In the genomic region with DNA sequence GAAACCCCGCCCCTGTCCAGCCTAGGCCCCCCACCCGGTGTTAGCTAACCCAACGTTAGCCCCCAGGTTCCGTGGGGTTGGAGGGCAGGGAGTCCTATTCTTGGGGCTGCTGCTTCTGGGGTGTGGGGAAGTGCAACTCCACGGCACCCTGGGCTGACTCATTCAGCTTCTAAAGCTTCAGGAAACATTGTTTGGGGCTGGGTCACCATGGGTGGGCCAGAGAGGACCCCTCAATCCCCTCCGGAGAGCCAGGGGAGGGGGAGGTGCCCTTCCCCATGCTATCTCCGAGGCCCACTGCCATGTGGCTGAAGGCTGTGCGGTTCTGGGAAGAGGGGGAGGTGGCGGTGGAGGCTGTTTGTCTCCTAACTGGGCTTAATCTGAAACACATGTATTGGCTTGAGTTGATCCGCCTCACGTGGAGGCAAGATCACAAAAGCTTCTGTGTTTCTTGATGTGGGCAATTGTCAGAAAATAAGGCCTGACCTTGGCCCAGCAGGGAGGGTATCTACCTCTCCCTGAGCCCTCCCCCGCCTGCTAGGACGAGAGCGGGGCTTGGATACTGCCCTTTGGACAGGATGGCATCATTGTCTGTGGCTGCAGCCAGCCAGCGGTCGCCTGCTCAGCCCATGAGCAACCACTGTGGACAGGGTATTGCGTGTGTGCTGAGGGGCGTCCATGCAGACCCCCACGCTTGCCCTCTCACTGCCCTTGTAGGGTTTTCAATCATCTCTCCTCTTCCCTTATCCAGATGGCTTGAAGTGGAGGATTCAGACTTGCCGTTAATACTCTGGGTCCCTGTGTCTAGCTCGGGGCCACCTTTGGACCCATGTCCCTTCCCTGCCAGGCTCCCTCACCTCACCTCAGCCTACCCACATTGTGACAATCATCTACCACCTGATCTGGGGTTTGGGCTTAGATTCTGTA, we compare ENCODE assay signal across 9 cellular contexts. TPM values are rescaled to one million over a fixed set of nuclear protein-coding genes. Genes with fewer than 3 reads are reported as not detected.
A peak's percentile ranks its signal among the peaks of the same experiment; 100 is the strongest.
DNase-seq lines count a peak whose midpoint lies in the region; ATAC-seq lines count a peak whose summit lies in the region.
"Had no signal": no experiment of that assay in that cellular context is flagged by ENCODE, and none has a peak within 500 bp of the region (broad histone marks: within the 10 kb centered on the region; RNA-seq: fewer than 3 reads in every experiment).

No MANE protein-coding gene starts in this region.

- H3K27ac ChIP-seq in skin epidermis: peak overlapping the region; percentile 26 to 97 (median 86)

- ATAC-seq in left ventricle myocardium superior (peak; percentile 70), HG03139 (IDR thresholded peaks at IDR 0.05; ENCODE audit: unreplicated experiment) (no peak)

- H3K27ac Mint-ChIP-seq in activated naive CD4-positive, alpha-beta T cell treated with anti-CD3 and anti-CD28 coated beads, Interleukin-2, amount 10 ng/mL, durations not matched to agents 7 days and 5 days: peak overlapping the region; percentile 95
- no peak overlapping the region for H3K27ac Mint-ChIP-seq in activated naive CD4-positive, alpha-beta T cell treated with anti-CD3 and anti-CD28 coated beads for 36 hours
- peak overlapping the region; percentile 87 for H3K27ac Mint-ChIP-seq in activated naive CD8-positive, alpha-beta T cell

- intact Hi-C loops in activated naive CD4-positive, alpha-beta T cell treated with anti-CD3 and anti-CD28 coated beads for 36 hours (cut with micrococcal nuclease): no loop called here
- intact Hi-C loops in left ventricle myocardium superior (cut with micrococcal nuclease): no loop called here

- H3K4me3 Mint-ChIP-seq in activated naive CD4-positive, alpha-beta T cell treated with anti-CD3 and anti-CD28 coated beads, Interleukin-2, amount 10 ng/mL, durations not matched to agents 7 days and 5 days: no peak overlapping the region
- no peak overlapping the region for H3K4me3 Mint-ChIP-seq in activated naive CD4-positive, alpha-beta T cell treated with anti-CD3 and anti-CD28 coated beads for 36 hours
- H3K4me3 Mint-ChIP-seq in activated naive CD8-positive, alpha-beta T cell: peak overlapping the region; percentile 27

- DNase-seq in activated naive CD4-positive, alpha-beta T cell treated with anti-CD3 and anti-CD28 coated beads, Interleukin-2, amount 10 ng/mL, durations not matched to agents 7 days and 5 days: no peak
- no peak for DNase-seq in activated naive CD4-positive, alpha-beta T cell treated with anti-CD3 and anti-CD28 coated beads for 36 hours
- DNase-seq in left ventricle myocardium superior (peak; percentile 75), cerebellum (ENCODE audit: low spot score) (no peak), HPDE6-E6E7 (ENCODE audit: extremely low spot score) (no peak)

- CTCF ChIA-PET in activated naive CD4-positive, alpha-beta T cell treated with anti-CD3 and anti-CD28 coated beads, Interleukin-2, amount 10 ng/mL, durations not matched to agents 7 days and 5 days (lab: Charles Lee): interaction anchor here (0.9 to 1.3 kb wide), 3 partner anchors 9 to 42 kb away, joined by 3 to 7 read pairs (median 3); no protein-coding TSS in a partner anchor
- CTCF ChIA-PET in activated naive CD4-positive, alpha-beta T cell treated with anti-CD3 and anti-CD28 coated beads for 36 hours (lab: Charles Lee): interaction anchor here (1.3 to 1.5 kb wide), 2 partner anchors 42 kb away, joined by 4 to 5 read pairs; no protein-coding TSS in a partner anchor

- peak overlapping the region; percentile 24 to 44 (median 35) for H3K4me3 ChIP-seq in skin epidermis

- H3K4me1 Mint-ChIP-seq in activated naive CD4-positive, alpha-beta T cell treated with anti-CD3 and anti-CD28 coated beads, Interleukin-2, amount 10 ng/mL, durations not matched to agents 7 days and 5 days: peaks cover 40% of the 10 kb centered on the region
- H3K4me1 Mint-ChIP-seq in activated naive CD4-positive, alpha-beta T cell treated with anti-CD3 and anti-CD28 coated beads for 36 hours (ENCODE audit: low read depth): peaks cover 22% of the 10 kb centered on the region
- H3K4me1 Mint-ChIP-seq in activated naive CD8-positive, alpha-beta T cell (ENCODE audit: low read depth): peaks cover 33% of the 10 kb centered on the region

- H3K27me3 Mint-ChIP-seq in activated naive CD4-positive, alpha-beta T cell treated with anti-CD3 and anti-CD28 coated beads, Interleukin-2, amount 10 ng/mL, durations not matched to agents 7 days and 5 days: peaks cover 25% of the 10 kb centered on the region
- H3K27me3 Mint-ChIP-seq in activated naive CD4-positive, alpha-beta T cell treated with anti-CD3 and anti-CD28 coated beads for 36 hours (ENCODE audit: low read depth): no peaks in the 10 kb centered on the region
- H3K27me3 Mint-ChIP-seq in activated naive CD8-positive, alpha-beta T cell: no peaks in the 10 kb centered on the region

- peaks cover 2% of the 10 kb centered on the region for H3K9me3 Mint-ChIP-seq in activated naive CD4-positive, alpha-beta T cell treated with anti-CD3 and anti-CD28 coated beads, Interleukin-2, amount 10 ng/mL, durations not matched to agents 7 days and 5 days
- H3K9me3 Mint-ChIP-seq in activated naive CD4-positive, alpha-beta T cell treated with anti-CD3 and anti-CD28 coated beads for 36 hours: no peaks in the 10 kb centered on the region
- no peaks in the 10 kb centered on the region for H3K9me3 Mint-ChIP-seq in activated naive CD8-positive, alpha-beta T cell (ENCODE audit: low read depth)

- H3K36me3 Mint-ChIP-seq in activated naive CD4-positive, alpha-beta T cell treated with anti-CD3 and anti-CD28 coated beads, Interleukin-2, amount 10 ng/mL, durations not matched to agents 7 days and 5 days: peaks cover 3% of the 10 kb centered on the region
- H3K36me3 Mint-ChIP-seq in activated naive CD4-positive, alpha-beta T cell treated with anti-CD3 and anti-CD28 coated beads for 36 hours (ENCODE audit: low read depth): no peaks in the 10 kb centered on the region
- no peaks in the 10 kb centered on the region for H3K36me3 Mint-ChIP-seq in activated naive CD8-positive, alpha-beta T cell

RNA-seq across cellular contexts. Expression of gene SERPINF1, which starts 1.3 kb away (rescaled TPM):
- not detected for total RNA-seq in activated naive CD4-positive, alpha-beta T cell treated with anti-CD3 and anti-CD28 coated beads for 36 hours
- total RNA-seq in left ventricle myocardium superior: 146 TPM
- total RNA-seq in cerebellum: 12.2 TPM
- total RNA-seq: dermis microvascular lymphatic vessel endothelial cell had no signal

RNA-seq across cellular contexts. Expression of gene SERPINF2, which starts 20.5 kb away (rescaled TPM):
- total RNA-seq in activated naive CD4-positive, alpha-beta T cell treated with anti-CD3 and anti-CD28 coated beads for 36 hours: not detected
- total RNA-seq in left ventricle myocardium superior (1.4 TPM), cerebellum (0.18 TPM)

RNA-seq across cellular contexts. Expression of gene WDR81, which starts 38.7 kb away (rescaled TPM):
- 1 to 10 TPM; 2.9 to 3.7 TPM for total RNA-seq in activated naive CD4-positive, alpha-beta T cell treated with anti-CD3 and anti-CD28 coated beads for 36 hours
- total RNA-seq in left ventricle myocardium superior (7.6 TPM), cerebellum (8.3 TPM)

RNA-seq across cellular contexts. Expression of gene TLCD2, which starts 53.0 kb away (rescaled TPM):
- under 1 TPM; 0.05 TPM for total RNA-seq in activated naive CD4-positive, alpha-beta T cell treated with anti-CD3 and anti-CD28 coated beads for 36 hours
- total RNA-seq in left ventricle myocardium superior (1.7 TPM), cerebellum (0.73 TPM)

Comparison
In these comparisons a context has a peak if more than half of its experiments do, and no peak if none do; other contexts are left out.
1. RNA of gene SERPINF1, which starts 1.3 kb away (total RNA-seq): 146 TPM in left ventricle myocardium superior (single experiment) and 12.2 TPM in cerebellum (single experiment); not detected in activated naive CD4-positive, alpha-beta T cell treated with anti-CD3 and anti-CD28 coated beads for 36 hours; every median in the first group is over 10 times any median in the second.